In the genomic region with DNA sequence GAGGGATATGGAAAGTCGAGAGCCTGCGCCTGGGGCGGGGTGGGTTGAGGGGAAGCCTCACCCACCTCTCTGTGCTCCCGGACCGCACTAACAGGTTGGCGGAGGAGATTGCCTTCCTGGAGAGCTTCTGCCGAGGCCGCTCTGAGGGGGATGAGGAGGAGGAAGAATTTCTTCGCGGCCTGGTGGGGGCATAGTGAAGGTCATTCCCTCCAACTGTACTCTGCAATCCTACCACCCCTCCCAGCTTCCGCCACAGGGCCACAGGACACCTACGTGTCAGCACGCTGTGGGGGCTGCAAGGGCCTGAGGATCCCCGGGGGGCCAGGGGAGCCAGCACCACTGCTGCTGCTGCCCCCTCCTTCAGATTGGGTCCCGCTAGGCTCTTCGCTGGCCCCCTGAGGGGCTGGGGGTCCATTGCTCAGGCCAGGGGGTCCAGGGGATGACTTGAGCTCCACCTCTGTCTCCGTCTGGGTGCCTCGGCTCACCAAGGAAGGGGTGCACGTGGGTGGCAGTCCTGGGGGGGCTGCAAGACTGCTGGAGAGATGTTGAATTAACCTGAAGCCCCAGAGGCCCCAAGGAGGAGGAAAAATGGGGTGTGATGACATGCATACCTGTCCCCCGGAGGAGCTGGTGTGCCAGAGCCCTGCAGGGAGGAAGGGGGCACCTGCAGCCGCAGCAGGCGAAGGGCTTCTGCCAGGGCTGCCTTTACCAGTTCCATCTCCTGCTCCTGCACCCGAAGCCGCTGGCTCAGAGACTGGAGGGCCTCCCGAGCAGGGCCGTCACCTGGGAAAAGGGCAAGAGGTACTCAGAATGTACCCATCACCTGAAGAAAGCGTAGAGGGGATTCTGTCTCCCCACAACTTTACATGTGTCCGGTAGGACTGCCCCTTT, we compare ENCODE assay signal across 9 cellular contexts. TPM values are rescaled to one million over a fixed set of nuclear protein-coding genes. Genes with fewer than 3 reads are reported as not detected.
DNase-seq lines count a peak whose midpoint lies in the region; ATAC-seq and TF ChIP-seq lines count a peak whose summit lies in the region.
"Had no signal": no experiment of that assay in that cellular context is flagged by ENCODE, and none has a peak within 500 bp of the region (broad histone marks: within the 10 kb centered on the region; RNA-seq: fewer than 3 reads in every experiment).

No MANE protein-coding gene starts in this region.

- no peak for DNase-seq in activated CD4-positive, alpha-beta T cell treated with anti-CD3 and anti-CD28 coated beads, Interleukin-2, amount 10 ng/mL, durations not matched to agents 24 days and 14 days
- DNase-seq in activated CD4-positive, alpha-beta T cell treated with anti-CD3 and anti-CD28 coated beads, Interleukin-2, amount 50 U/mL, for 4 hours = no peak
- no peak for DNase-seq in thyroid gland
- no peak for DNase-seq in NCI-H510A treated with DMSO at 0.1 percent for 48 hours (lab: John Stamatoyannopoulos, UW)
- DNase-seq in stimulated activated CD8-positive, alpha-beta memory T cell treated with anti-CD3 and anti-CD28 coated beads, Interleukin-4, amount 100 ng/mL, for 48 hours = no peak
- DNase-seq: COR-L47 had no signal

- 77% methylated on average over 28 of the region's 28 CpGs for WGBS in liver
- WGBS in thyroid gland, 2 donors = 63 to 67% methylated on average over 21 to 25 of the region's 28 CpGs

- H3K36me3 ChIP-seq in liver (ENCODE audit: control insufficient read depth in 4 of 4, insufficient read depth in 3 of 4, low read depth in 1 of 4, low read length in 3 of 4) = peaks cover 0 to 15% (median 2%) of the 10 kb centered on the region in 4 donors
- H3K36me3 ChIP-seq in thyroid gland = peaks cover 0 to 4% of the 10 kb centered on the region in 2 donors

- peak overlapping the region; percentile 97 for H3K27ac Mint-ChIP-seq in activated CD4-positive, alpha-beta T cell treated with anti-CD3 and anti-CD28 coated beads, Interleukin-2, amount 10 ng/mL, durations not matched to agents 24 days and 14 days

- no peak for ATAC-seq in HG02885 (IDR thresholded peaks at IDR 0.05; ENCODE audit: poor library complexity, unreplicated experiment)

- peaks cover 44% of the 10 kb centered on the region for H3K36me3 Mint-ChIP-seq in activated CD4-positive, alpha-beta T cell treated with anti-CD3 and anti-CD28 coated beads, Interleukin-2, amount 10 ng/mL, durations not matched to agents 24 days and 14 days (ENCODE audit: low read depth)

- H3K4me3 Mint-ChIP-seq in activated CD4-positive, alpha-beta T cell treated with anti-CD3 and anti-CD28 coated beads, Interleukin-2, amount 10 ng/mL, durations not matched to agents 24 days and 14 days = peak overlapping the region; percentile 98

- peaks cover 45% of the 10 kb centered on the region for H3K4me1 Mint-ChIP-seq in activated CD4-positive, alpha-beta T cell treated with anti-CD3 and anti-CD28 coated beads, Interleukin-2, amount 10 ng/mL, durations not matched to agents 24 days and 14 days

- intact Hi-C loops in activated CD4-positive, alpha-beta T cell treated with anti-CD3 and anti-CD28 coated beads, Interleukin-2, amount 10 ng/mL, durations not matched to agents 24 days and 14 days (cut with micrococcal nuclease) = loop anchor here (5.0 kb wide), 2 partner anchors 96 to 271 kb away; a partner anchor contains a TSS
- intact Hi-C loops in thyroid gland (cut with DNase I) = no loop called here

- peak overlapping the region; percentile 64 to 83 (median 76) for H3K4me3 ChIP-seq in liver (ENCODE audit: low read depth in 1 of 3, low read length in 3 of 3)
- H3K4me3 ChIP-seq in thyroid gland (replicated peaks in 1 of 3) = peak overlapping the region in 2 of 3 donors; percentile 13 to 55

- H3K9me3 ChIP-seq in liver (ENCODE audit: control insufficient read depth in 4 of 4, low read length in 3 of 4) = no peaks in the 10 kb centered on the region
- H3K9me3 ChIP-seq in thyroid gland = no peaks in the 10 kb centered on the region

- no peak for TF ChIP-seq POLR2A in thyroid gland (IDR thresholded peaks at IDR 0.05)

- no peaks in the 10 kb centered on the region for H3K9me3 Mint-ChIP-seq in activated CD4-positive, alpha-beta T cell treated with anti-CD3 and anti-CD28 coated beads, Interleukin-2, amount 10 ng/mL, durations not matched to agents 24 days and 14 days

- H3K27ac ChIP-seq in angular gyrus (ENCODE audit: low read depth, low read length) (peak overlapping the region; percentile 95), liver (ENCODE audit: low read depth in 1 of 2, low read length in 2 of 2) (peak overlapping the region; percentile 73 to 88), thyroid gland (peak overlapping the region; percentile 87 to 96 (median 95))

- peaks cover 11 to 44% (median 28%) of the 10 kb centered on the region in 4 donors for H3K4me1 ChIP-seq in liver (ENCODE audit: control insufficient read depth in 4 of 4, insufficient read depth in 4 of 4, low read length in 3 of 4)
- peaks cover 10 to 21% of the 10 kb centered on the region in 2 donors for H3K4me1 ChIP-seq in thyroid gland

- peak overlapping the region in 1 of 2 donors; percentile 48 for H3K9ac ChIP-seq in liver (ENCODE audit: low read depth in 1 of 2, low read length in 2 of 2)

- H3K27me3 Mint-ChIP-seq in activated CD4-positive, alpha-beta T cell treated with anti-CD3 and anti-CD28 coated beads, Interleukin-2, amount 10 ng/mL, durations not matched to agents 24 days and 14 days = no peaks in the 10 kb centered on the region

- H3K27me3 ChIP-seq in liver (ENCODE audit: control insufficient read depth in 4 of 4, insufficient read depth in 4 of 4, low read length in 3 of 4) = no peaks in the 10 kb centered on the region
- H3K27me3 ChIP-seq in thyroid gland = no peaks in the 10 kb centered on the region

- TF ChIP-seq CTCF in liver (IDR thresholded peaks at IDR 0.05; ENCODE audit: low read depth, low read length, missing input control) (no peak), thyroid gland (IDR thresholded peaks at IDR 0.05) (no peak)

- no peak for TF ChIP-seq RAD21 in liver (IDR thresholded peaks at IDR 0.05)

TF ChIP-seq in liver, 16 proteins besides CTCF, POLR2A, EP300 and RAD21:
- TF ChIP-seq SP1 (IDR thresholded peaks at IDR 0.05) (no peak), YY1 (IDR thresholded peaks at IDR 0.05) (no peak), JUND (IDR thresholded peaks at IDR 0.05) (no peak)
- TF ChIP-seq, protein P1, sequence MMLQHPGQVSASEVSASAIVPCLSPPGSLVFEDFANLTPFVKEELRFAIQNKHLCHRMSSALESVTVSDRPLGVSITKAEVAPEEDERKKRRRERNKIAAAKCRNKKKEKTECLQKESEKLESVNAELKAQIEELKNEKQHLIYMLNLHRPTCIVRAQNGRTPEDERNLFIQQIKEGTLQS (IDR thresholded peaks at IDR 0.05) = no peak

RNA-seq across cellular contexts. Expression of a gene that starts 1.5 kb away (rescaled TPM):
- 161 and 166 TPM in 2 replicates for total RNA-seq in activated CD4-positive, alpha-beta T cell treated with anti-CD3 and anti-CD28 coated beads, Interleukin-2, amount 10 ng/mL, durations not matched to agents 24 days and 14 days
- total RNA-seq in liver = 10 to 100 TPM in 1 of 2 donors, 1 to 10 TPM in 1; 6.0 to 17.2 TPM
- 10 to 100 TPM in 1 of 2 donors, 1 to 10 TPM in 1; 9.9 to 19.3 TPM for polyA plus RNA-seq in liver
- total RNA-seq in thyroid gland = 10 to 100 TPM; 28.3 to 58.0 (median 46.6) TPM

RNA-seq across cellular contexts. Expression of a gene that starts 2.0 kb away (rescaled TPM):
- total RNA-seq in activated CD4-positive, alpha-beta T cell treated with anti-CD3 and anti-CD28 coated beads, Interleukin-2, amount 10 ng/mL, durations not matched to agents 24 days and 14 days = 2.3 and 3.1 TPM in 2 replicates
- total RNA-seq in liver (1 to 10 TPM in 1 of 2 donors, under 1 TPM in 1; 0.84 to 1.3 TPM), thyroid gland (1 to 10 TPM; 2.5 to 7.0 (median 5.2) TPM)
- polyA plus RNA-seq in liver = 1 to 10 TPM in 1 of 2 donors, under 1 TPM in 1; 0.86 to 3.9 TPM

RNA-seq across cellular contexts. Expression of a gene that starts 9.4 kb away (rescaled TPM):
- 219 and 220 TPM in 2 replicates for total RNA-seq in activated CD4-positive, alpha-beta T cell treated with anti-CD3 and anti-CD28 coated beads, Interleukin-2, amount 10 ng/mL, durations not matched to agents 24 days and 14 days
- total RNA-seq in liver (10 to 100 TPM; 43.1 to 55.3 TPM), thyroid gland (10 to 100 TPM; 65.3 to 76.7 (median 70.7) TPM)
- 10 to 100 TPM in 1 of 2 donors, 1 to 10 TPM in 1; 4.4 to 21.4 TPM for polyA plus RNA-seq in liver

RNA-seq across cellular contexts. Expression of a gene that starts 10.7 kb away (rescaled TPM):
- total RNA-seq in activated CD4-positive, alpha-beta T cell treated with anti-CD3 and anti-CD28 coated beads, Interleukin-2, amount 10 ng/mL, durations not matched to agents 24 days and 14 days = 80.3 and 91.4 TPM in 2 replicates
- total RNA-seq in liver (10 to 100 TPM; 13.1 TPM), thyroid gland (10 to 100 TPM; 23.0 to 33.4 (median 25.1) TPM)
- polyA plus RNA-seq in liver = 10 to 100 TPM; 22.5 to 29.2 TPM

RNA-seq across cellular contexts. Expression of a gene that starts 19.7 kb away (rescaled TPM):
- 45.3 and 50.9 TPM in 2 replicates for total RNA-seq in activated CD4-positive, alpha-beta T cell treated with anti-CD3 and anti-CD28 coated beads, Interleukin-2, amount 10 ng/mL, durations not matched to agents 24 days and 14 days
- 10 to 100 TPM in 1 of 2 donors, 1 to 10 TPM in 1; 5.6 to 12.1 TPM for total RNA-seq in liver
- 10 to 100 TPM; 15.2 to 15.8 TPM for polyA plus RNA-seq in liver
- total RNA-seq in thyroid gland = 10 to 100 TPM; 13.7 to 20.0 (median 16.1) TPM
